Comparison of ENCODE assay signal across 8 cellular contexts in the genomic region with DNA sequence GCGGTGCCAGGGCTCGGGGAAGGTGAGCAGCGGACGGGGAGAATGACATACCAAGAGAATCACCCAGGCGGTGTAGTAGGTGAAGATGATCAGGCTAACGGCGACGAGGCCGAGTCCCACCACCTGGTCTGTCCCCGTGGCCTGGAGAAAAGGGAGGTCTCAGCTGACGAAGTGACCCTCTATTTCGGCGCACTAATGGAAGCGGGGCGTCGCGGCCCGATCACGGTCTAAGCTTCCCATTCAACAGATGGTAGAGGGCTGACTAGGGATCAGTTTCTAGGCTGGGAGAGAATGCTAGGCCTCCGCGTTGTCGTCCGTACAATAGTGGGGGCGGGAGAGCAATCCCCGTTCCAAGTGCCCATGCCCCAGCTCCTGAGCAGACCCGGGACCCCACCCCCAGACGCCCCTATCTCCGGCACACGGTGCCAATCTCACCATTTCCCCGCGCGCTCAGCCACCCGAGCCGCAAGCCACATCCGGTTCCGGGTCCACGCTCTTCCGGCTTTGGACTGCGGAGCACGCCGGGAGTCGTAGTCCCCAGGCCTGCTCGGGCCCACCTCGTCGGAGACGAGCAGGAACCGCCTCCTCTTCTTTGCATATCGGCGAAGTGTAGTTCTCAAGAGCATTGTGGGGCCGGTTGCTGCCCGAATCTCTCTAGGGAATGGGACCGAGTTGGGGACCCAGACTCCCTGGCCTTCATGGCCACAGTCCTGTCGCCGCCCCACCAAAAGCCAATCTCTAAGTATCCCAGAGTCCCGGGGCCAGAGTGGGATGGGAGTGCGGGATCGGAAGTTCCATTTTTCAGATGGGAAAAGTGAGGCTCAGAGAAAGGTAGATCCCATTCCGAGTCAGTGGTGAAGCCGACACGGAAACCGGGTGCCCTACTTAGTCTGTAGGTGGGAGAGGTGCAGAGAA. TPM values are rescaled to one million over a fixed set of nuclear protein-coding genes. Genes with fewer than 3 reads are reported as not detected.
DNase-seq lines count a peak whose midpoint lies in the region; ATAC-seq and TF ChIP-seq lines count a peak whose summit lies in the region.

A gene with protein sequence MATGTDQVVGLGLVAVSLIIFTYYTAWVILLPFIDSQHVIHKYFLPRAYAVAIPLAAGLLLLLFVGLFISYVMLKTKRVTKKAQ (minus strand): TSS at position 472 of the 915 bp plus-strand sequence. CDS start 34 bp downstream, at position 438.

- TF ChIP-seq CTCF in AG04449 (IDR thresholded peaks at IDR 0.05; ENCODE audit: insufficient read depth, low read length, missing control alignments) = no peak
- TF ChIP-seq CTCF in chondrocyte (IDR thresholded peaks at IDR 0.05) = no peak
- TF ChIP-seq CTCF in kidney epithelial cell (IDR thresholded peaks at IDR 0.05; ENCODE audit: insufficient read depth, low read length, poor library complexity, severe bottlenecking) = no peak

- no peak for DNase-seq in AG04449 (ENCODE audit: low read depth, low spot score)
- peak; percentile 49 to 80 for DNase-seq in NCI-H446 (lab: John Stamatoyannopoulos, UW)
- DNase-seq in activated CD4-positive, alpha-beta T cell treated with anti-CD3 and anti-CD28 coated beads for 1 hour = peak; percentile 78
- no peak for DNase-seq in chondrocyte (ENCODE audit: low spot score)
- DNase-seq in kidney epithelial cell (ENCODE audit: low read depth) = peak; percentile 59
- DNase-seq in stimulated activated CD4-positive, alpha-beta T cell treated with anti-CD3 and anti-CD28 coated beads, Interleukin-15, amount 100 ng/mL, for 1 hour (ENCODE audit: low read depth in 1 of 2, low spot score in 1 of 2) = peak; percentile 59 to 74

- CTCF ChIA-PET in AG04449 (lab: Yijun Ruan, JAX) = interaction anchor here (1.2 to 14.3 kb wide), 4 partner anchors 17 to 188 kb away, joined by 3 to 149 read pairs (median 7); no protein-coding TSS in a partner anchor

- H3K4me1 Mint-ChIP-seq in chondrocyte (ENCODE audit: low read depth) = peaks cover 44% of the 10 kb centered on the region

- no peaks in the 10 kb centered on the region for H3K36me3 ChIP-seq in kidney epithelial cell (ENCODE audit: control insufficient read depth, insufficient read depth, low read length)

- no peaks in the 10 kb centered on the region for H3K9me3 Mint-ChIP-seq in chondrocyte (ENCODE audit: low read depth)

- H3K27me3 ChIP-seq in kidney epithelial cell (ENCODE audit: control insufficient read depth, insufficient read depth, low read length) = no peaks in the 10 kb centered on the region

- peak within 1 kb of the TSS; percentile 89 for H3K4me3 Mint-ChIP-seq in chondrocyte (ENCODE audit: unreplicated experiment)

- H3K27me3 Mint-ChIP-seq in chondrocyte (ENCODE audit: low read depth) = no peaks in the 10 kb centered on the region

- peak within 1 kb of the TSS; percentile 68 for H3K4me3 ChIP-seq in AG04449 (ENCODE audit: low read depth, low read length)
- H3K4me3 ChIP-seq in kidney epithelial cell (ENCODE audit: low read depth, low read length) = peak within 1 kb of the TSS; percentile 97

- ATAC-seq in GM18868 (IDR thresholded peaks at IDR 0.05; ENCODE audit: unreplicated experiment) (peak; percentile 90), HG03103 (IDR thresholded peaks at IDR 0.05; ENCODE audit: low read depth, unreplicated experiment) (peak; percentile 88)

- H3K36me3 Mint-ChIP-seq in chondrocyte (ENCODE audit: low read depth) = peaks cover 11% of the 10 kb centered on the region

- POLR2A ChIA-PET in AG04449 (lab: Yijun Ruan, JAX) = interaction anchor here (0.7 kb wide), 1 partner anchor 180 kb away, joined by 3 read pairs; no protein-coding TSS in a partner anchor

- H3K27ac Mint-ChIP-seq in chondrocyte (ENCODE audit: unreplicated experiment) = peak within 1 kb of the TSS; percentile 87

RNA-seq across cellular contexts. Expression of the gene that starts here (rescaled TPM):
- total RNA-seq in chondrocyte (26.3 to 28.9 TPM (median 27.8 TPM) in 3 replicates), kidney epithelial cell (31.8 and 33.1 TPM in 2 replicates)

Comparison
In these comparisons a context has a peak if more than half of its experiments do, and no peak if none do; other contexts are left out.
1. DNase-seq: peak in NCI-H446 (2 of 2), activated CD4-positive, alpha-beta T cell treated with anti-CD3 and anti-CD28 coated beads for 1 hour (single experiment), kidney epithelial cell (single experiment) and stimulated activated CD4-positive, alpha-beta T cell treated with anti-CD3 and anti-CD28 coated beads, Interleukin-15, amount 100 ng/mL, for 1 hour (2 of 2); none in AG04449 (single experiment) and chondrocyte (single experiment).